Comparison of ENCODE assay signal across 8 cellular contexts in the genomic region with DNA sequence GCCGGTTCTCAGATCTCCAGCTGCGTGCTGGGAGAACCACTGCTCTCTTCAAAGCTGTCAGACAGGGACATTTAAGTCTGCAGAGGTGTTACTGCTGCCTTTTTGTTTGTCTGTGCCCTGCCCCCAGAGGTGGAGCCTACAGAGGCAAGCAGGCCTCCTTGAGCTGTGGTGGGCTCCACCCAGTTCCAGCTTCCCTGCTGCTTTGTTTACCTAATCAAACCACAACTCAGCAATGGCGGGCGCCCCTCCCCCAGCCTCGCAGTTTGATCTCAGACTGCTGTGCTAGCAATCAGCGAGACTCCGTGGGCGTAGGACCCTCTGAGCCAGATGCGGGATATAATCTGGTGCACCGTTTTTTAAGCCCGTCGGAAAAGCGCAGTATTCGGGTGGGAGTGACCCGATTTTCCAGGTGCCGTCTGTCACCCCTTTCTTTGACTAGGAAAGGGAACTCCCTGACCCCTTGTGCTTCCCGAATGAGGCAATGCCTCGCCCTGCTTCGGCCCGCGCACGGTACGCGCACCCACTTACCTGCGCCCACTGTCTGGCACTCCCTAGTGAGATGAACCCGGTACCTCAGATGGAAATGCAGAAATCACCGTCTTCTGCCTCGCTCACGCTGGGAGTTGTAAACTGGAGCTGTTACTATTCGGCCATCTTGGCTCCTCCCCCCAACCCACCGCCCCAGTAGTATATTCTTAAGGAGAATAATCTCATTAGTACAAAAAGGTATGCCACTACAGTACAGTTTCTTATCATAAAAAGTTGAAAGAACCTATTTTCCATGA. TPM values are rescaled to one million over a fixed set of nuclear protein-coding genes. Genes with fewer than 3 reads are reported as not detected.
DNase-seq lines count a peak whose midpoint lies in the region; TF ChIP-seq lines count a peak whose summit lies in the region.
"Not testable (repeated sequence)": the region's sequence is repeated elsewhere in the genome, so short reads cannot be mapped to it uniquely, and the experiment has no call there.

No MANE protein-coding gene starts in this region.

- not testable (repeated sequence) for H2BK5ac ChIP-seq in mesenchymal stem cell (ENCODE audit: low read depth, low read length, poor library complexity, severe bottlenecking)

- H3K27me3 Mint-ChIP-seq in Calu3 (ENCODE audit: unreplicated experiment); endothelial cell (ENCODE audit: unreplicated experiment): not testable (repeated sequence)

- H3K36me3 Mint-ChIP-seq in Calu3 (ENCODE audit: insufficient read depth, unreplicated experiment); endothelial cell (ENCODE audit: low read depth, unreplicated experiment): not testable (repeated sequence)

- not testable (repeated sequence) for H2AK5ac ChIP-seq in mesenchymal stem cell (ENCODE audit: low read length, severe bottlenecking)

- H3K9me3 ChIP-seq in mesenchymal stem cell (ENCODE audit: control insufficient read depth, low read length); spleen: not testable (repeated sequence)

- H3K27ac ChIP-seq in mesenchymal stem cell (ENCODE audit: low read length, poor library complexity, severe bottlenecking); spleen: not testable (repeated sequence)

- not testable (repeated sequence) for H2BK120ac ChIP-seq in mesenchymal stem cell (ENCODE audit: low read depth, low read length)

- H3K4me2 ChIP-seq in mesenchymal stem cell (ENCODE audit: low read length, poor library complexity, severe bottlenecking): not testable (repeated sequence)

- not testable (repeated sequence) for H3K4me1 Mint-ChIP-seq in Calu3 (ENCODE audit: low read depth, unreplicated experiment); endothelial cell (ENCODE audit: unreplicated experiment)

- CTCF ChIA-PET in Calu3 (lab: Charles Lee); HEK293T (lab: Yijun Ruan, JAX): not testable (repeated sequence)

- H3K4me3 ChIP-seq in mesenchymal stem cell (ENCODE audit: insufficient read depth in 1 of 2, low read depth in 1 of 2, low read length in 2 of 2); spleen: not testable (repeated sequence)

- POLR2A ChIA-PET in HEK293T (lab: Yijun Ruan, JAX): not testable (repeated sequence)

- not testable (repeated sequence) for TF ChIP-seq CTCF in Calu3 (IDR thresholded peaks at IDR 0.05; ENCODE audit: unreplicated experiment); endothelial cell (IDR thresholded peaks at IDR 0.05; ENCODE audit: unreplicated experiment); spleen (IDR thresholded peaks at IDR 0.05 in 8 of 11, conservative IDR thresholded peaks at IDR 0.05 in 3 of 11)

- DNase-seq in Calu3 (peak; percentile 33), NCI-H187 (lab: John Stamatoyannopoulos, UW) (peak; percentile 22 to 49), NCI-H526 treated with DMSO at 0.1 percent for 48 hours (lab: John Stamatoyannopoulos, UW) (peak; percentile 29), SW480 (ENCODE audit: low spot score) (peak; percentile 6), mesenchymal stem cell (peak; percentile 33), spleen (peak; percentile 34)
- not testable (repeated sequence) for DNase-seq in HEK293T (ENCODE audit: extremely low spot score); endothelial cell (ENCODE audit: low spot score)

- H3K27ac Mint-ChIP-seq in Calu3 (ENCODE audit: unreplicated experiment) (peak overlapping the region; percentile 61), endothelial cell (ENCODE audit: unreplicated experiment) (peak overlapping the region; percentile 78)

- peak overlapping the region; percentile 27 for H2AFZ ChIP-seq in mesenchymal stem cell (ENCODE audit: low read depth, low read length)

- not testable (repeated sequence) for H4K91ac ChIP-seq in mesenchymal stem cell (ENCODE audit: low read length)

- WGBS in mesenchymal stem cell: 56% methylated on average over 19 of the region's 31 CpGs
- 86 to 96% (median 95%) methylated on average over 21 to 29 of the region's 31 CpGs for WGBS in spleen, 5 donors

- not testable (repeated sequence) for TF ChIP-seq POLR2A in spleen (IDR thresholded peaks at IDR 0.05)

- TSS peak; percentile 46 for BruUV-seq in Calu3 (replicated peaks; lab: Mats Ljungman, UMichigan)

- not testable (repeated sequence) for H3K36me3 ChIP-seq in mesenchymal stem cell (ENCODE audit: control insufficient read depth in 1 of 2, insufficient read depth in 2 of 2, low read depth in 1 of 2, low read length in 2 of 2); spleen

- not testable (repeated sequence) for H3K4ac ChIP-seq in mesenchymal stem cell (ENCODE audit: low read depth in 1 of 2, low read length in 2 of 2)

- H3K27me3 ChIP-seq in mesenchymal stem cell (ENCODE audit: control insufficient read depth in 1 of 2, insufficient read depth in 1 of 2, low read length in 2 of 2); spleen (replicated peaks in 1 of 7): not testable (repeated sequence)

- H4K8ac ChIP-seq in mesenchymal stem cell (ENCODE audit: low read length): not testable (repeated sequence)

- peak overlapping the region in 1 of 2 experiments; percentile 57 for H3K18ac ChIP-seq in mesenchymal stem cell (ENCODE audit: low read depth in 1 of 2, low read length in 2 of 2)

- not testable (repeated sequence) for H3K79me1 ChIP-seq in mesenchymal stem cell (replicated peaks; ENCODE audit: low read length, poor library complexity, severe bottlenecking)

- H3K14ac ChIP-seq in mesenchymal stem cell (ENCODE audit: low read length in 2 of 2): not testable (repeated sequence)

- H2BK15ac ChIP-seq in mesenchymal stem cell (ENCODE audit: low read depth, poor library complexity, severe bottlenecking): not testable (repeated sequence)

- H2BK12ac ChIP-seq in mesenchymal stem cell (ENCODE audit: low read length in 2 of 2): peak overlapping the region in 1 of 2 experiments; percentile 54

- H3K9me3 Mint-ChIP-seq in Calu3 (ENCODE audit: low read depth, unreplicated experiment); endothelial cell (ENCODE audit: unreplicated experiment): not testable (repeated sequence)

- not testable (repeated sequence) for H3K23ac ChIP-seq in mesenchymal stem cell (ENCODE audit: low read length in 2 of 2)

- H3K4me1 ChIP-seq in mesenchymal stem cell (ENCODE audit: control insufficient read depth, insufficient read depth, low read depth, low read length); spleen: not testable (repeated sequence)

- H3K4me3 Mint-ChIP-seq in Calu3 (ENCODE audit: low read depth, unreplicated experiment): peak overlapping the region; percentile 76
- H3K4me3 Mint-ChIP-seq in endothelial cell (ENCODE audit: unreplicated experiment): peak overlapping the region; percentile 90

- intact Hi-C loops in Calu3 (cut with micrococcal nuclease; ENCODE audit: unreplicated experiment); spleen (cut with DNase I; ENCODE audit: low total_unique reads): not testable (repeated sequence)

- H3K9ac ChIP-seq in mesenchymal stem cell (ENCODE audit: low read length): not testable (repeated sequence)

TF ChIP-seq in HEK293T, 16 proteins besides CTCF, POLR2A, EP300 and RAD21:
- peak; percentile 73 for TF ChIP-seq L3MBTL2 (conservative IDR thresholded peaks at IDR 0.05)

RNA-seq across cellular contexts. Expression of gene ATXN7L3B, which starts 28.6 kb away (rescaled TPM):
- total RNA-seq in Calu3 (2022) (50.6 and 59.7 TPM in 2 replicates), endothelial cell (ENCODE audit: unreplicated experiment) (48.4 TPM), spleen (10 to 100 TPM; 24.7 to 33.7 (median 26.1) TPM)
- polyA plus RNA-seq in mesenchymal stem cell (2013, experiment 1 of 2): 18.5 TPM
- polyA plus RNA-seq in mesenchymal stem cell (2013, experiment 2 of 2): 18.2 TPM
- 10 to 100 TPM; 10.0 to 16.9 (median 15.5) TPM for polyA plus RNA-seq in spleen
